ENCODE assay signal across 8 cellular contexts in genomic region chr17:17041018-17041521, GRCh38. TPM values are rescaled to one million over a fixed set of nuclear protein-coding genes. Genes with fewer than 3 reads are reported as not detected.
DNase-seq lines count a peak whose midpoint lies in the region; ATAC-seq and TF ChIP-seq lines count a peak whose summit lies in the region.

No MANE protein-coding gene starts in this region.

- no peaks in the 10 kb centered on the region for H3K9me3 ChIP-seq in mucosa of descending colon

- H3K36me3 ChIP-seq in mucosa of descending colon (ENCODE audit: low read depth), result no peaks in the 10 kb centered on the region

- peaks cover 29% of the 10 kb centered on the region for H3K4me1 ChIP-seq in mucosa of descending colon (ENCODE audit: low read depth)

- CTCF ChIA-PET in MCF 10A (lab: Yijun Ruan, JAX), result interaction anchor here (0.7 to 1.4 kb wide), 5 partner anchors 20 to 965 kb away, joined by 3 read pairs; no protein-coding TSS in a partner anchor

- peak overlapping the region; percentile 62 for H3K27ac Mint-ChIP-seq in MCF 10A (ENCODE audit: low read depth, unreplicated experiment)

- ATAC-seq in mucosa of descending colon (peak; percentile 21), GM21737 (IDR thresholded peaks at IDR 0.05; ENCODE audit: unreplicated experiment) (no peak)

- TF ChIP-seq CTCF in MCF 10A (IDR thresholded peaks at IDR 0.05; ENCODE audit: unreplicated experiment), result no peak
- TF ChIP-seq CTCF in mucosa of descending colon (IDR thresholded peaks at IDR 0.05), result no peak

- DNase-seq in G401 (ENCODE audit: low spot score) (peak; percentile 38), NCI-H446 treated with DMSO at 0.1 percent for 48 hours (lab: John Stamatoyannopoulos, UW) (peak; percentile 19), MCF 10A (ENCODE audit: unreplicated experiment) (peak; percentile 24), mucosa of descending colon (peak in 1 of 3 donors; percentile 48), foreskin melanocyte (no peak), KBM-7 (no peak)
- DNase-seq in effector CD8-positive, alpha-beta T cell (lab: John Stamatoyannopoulos, UW), result no peak

- no TSS peak for BruUV-seq in MCF 10A (replicated peaks; lab: Mats Ljungman, UMichigan)

- peak overlapping the region; percentile 94 for H3K4me3 Mint-ChIP-seq in MCF 10A (ENCODE audit: unreplicated experiment)

- in situ Hi-C loops in G401 (cut with HindIII; ENCODE audit: low sequenced_read_pairs), result no loop called here
- in situ Hi-C loops in KBM-7 (cut with MboI; ENCODE audit: low pct_unique_long_range_greater_than_20kb, low sequenced_read_pairs), result no loop called here

- intact Hi-C loops in MCF 10A (cut with micrococcal nuclease), result loop anchor here (5.0 kb wide), 1 partner anchor 111 kb away; no protein-coding TSS in a partner anchor
- intact Hi-C loops in mucosa of descending colon (cut with DNase I, micrococcal nuclease), result no loop called here

- POLR2A ChIA-PET in MCF 10A (lab: Yijun Ruan, JAX), result interaction anchor here (1.1 to 4.9 kb wide), 8 partner anchors 9 to 164 kb away, joined by 3 to 57 read pairs (median 5); no protein-coding TSS in a partner anchor

- no peaks in the 10 kb centered on the region for H3K9me3 Mint-ChIP-seq in MCF 10A (ENCODE audit: unreplicated experiment)

- no peaks in the 10 kb centered on the region for H3K27me3 Mint-ChIP-seq in MCF 10A (ENCODE audit: insufficient read depth, unreplicated experiment)

- peaks cover 36% of the 10 kb centered on the region for H3K4me1 Mint-ChIP-seq in MCF 10A (ENCODE audit: insufficient read depth, unreplicated experiment)

- H3K36me3 Mint-ChIP-seq in MCF 10A (ENCODE audit: insufficient read depth, unreplicated experiment), result no peaks in the 10 kb centered on the region

- H3K4me3 ChIP-seq in mucosa of descending colon, result no peak overlapping the region

RNA-seq across cellular contexts. Expression of gene MPRIP, which starts 1.2 kb away (rescaled TPM):
- total RNA-seq in G401 (2014; rRNA removed; shearing (Covaris generic)), result 59.5 and 97.1 TPM in 2 replicates
- total RNA-seq in MCF 10A (2022) (214 and 230 TPM in 2 replicates), mucosa of descending colon (100 to 1,000 TPM; 150 to 249 (median 231) TPM)

Comparison
In these comparisons a context has a peak if more than half of its experiments do, and no peak if none do; other contexts are left out.
1. DNase-seq: peak in G401 (single experiment), NCI-H446 treated with DMSO at 0.1 percent for 48 hours (single experiment) and MCF 10A (single experiment); none in effector CD8-positive, alpha-beta T cell (single experiment), foreskin melanocyte (single experiment) and KBM-7 (single experiment).